ENCODE assay signal across 21 cellular contexts in the genomic region with DNA sequence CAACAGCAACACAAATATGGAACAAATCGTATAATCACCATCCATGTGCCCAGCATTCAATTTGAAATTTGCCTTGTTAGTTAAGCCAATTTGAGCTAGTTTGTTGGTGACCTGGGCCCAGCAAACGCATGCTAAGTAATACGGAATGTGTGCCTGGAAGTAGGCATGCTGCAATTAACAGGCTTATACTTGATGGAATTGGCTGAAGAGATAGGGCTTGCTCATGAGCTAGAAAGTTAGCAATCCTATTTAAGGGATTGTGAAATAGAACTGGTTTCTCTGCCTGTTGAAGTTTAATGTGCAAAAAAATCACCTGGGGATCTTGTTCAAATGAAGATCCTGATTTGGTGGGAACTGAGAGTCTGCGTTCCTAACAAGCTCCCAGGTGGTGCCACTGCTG. TPM values are rescaled to one million over a fixed set of nuclear protein-coding genes. Genes with fewer than 3 reads are reported as not detected.
DNase-seq lines count a peak whose midpoint lies in the region; ATAC-seq, FAIRE-seq and TF ChIP-seq lines count a peak whose summit lies in the region.
"Had no signal": no experiment of that assay in that cellular context is flagged by ENCODE, and none has a peak within 500 bp of the region (broad histone marks: within the 10 kb centered on the region; RNA-seq: fewer than 3 reads in every experiment).

No MANE protein-coding gene starts in this region.

- no peak overlapping the region for H4K5ac ChIP-seq in H1 (ENCODE audit: insufficient read length, low read depth, low read length)

- H3K4me3 Mint-ChIP-seq in glutamatergic neuron (ENCODE audit: unreplicated experiment): no peak overlapping the region
- H3K4me3 Mint-ChIP-seq: CD4-positive, alpha-beta memory T cell; GM23338 had no signal

- TF ChIP-seq EP300 in H1 (IDR thresholded peaks at IDR 0.05; ENCODE audit: borderline replicate concordance in 1 of 2, low read depth in 2 of 2, low read length in 2 of 2): no peak

- no peak overlapping the region for H2BK120ac ChIP-seq in H1 (replicated peaks; ENCODE audit: low read depth, low read length)

- H3K27ac Mint-ChIP-seq in glutamatergic neuron (ENCODE audit: unreplicated experiment): no peak overlapping the region
- H3K27ac Mint-ChIP-seq: CD14-positive monocyte; CD4-positive, alpha-beta memory T cell; GM23338 had no signal

- in situ Hi-C loops in mammary epithelial cell (cut with MboI; ENCODE audit: low sequenced_read_pairs in 2 of 2): no loop called here

- TF ChIP-seq CTCF in mammary epithelial cell (conservative IDR thresholded peaks at IDR 0.05 in 1 of 2, IDR thresholded peaks at IDR 0.05 in 1 of 2; ENCODE audit: extremely low read depth in 1 of 2, insufficient read depth in 1 of 2, low read depth in 1 of 2, low read length in 2 of 2) (no peak), breast epithelium (IDR thresholded peaks at IDR 0.05) (no peak), H1 (IDR thresholded peaks at IDR 0.05; ENCODE audit: control extremely low read depth in 1 of 3, insufficient read depth in 1 of 3, low read depth in 1 of 3, low read length in 3 of 3) (no peak), foreskin keratinocyte (conservative IDR thresholded peaks at IDR 0.05) (no peak), glutamatergic neuron (IDR thresholded peaks at IDR 0.05; ENCODE audit: partially characterized antibody, unreplicated experiment) (no peak)

- H4K91ac ChIP-seq in H1 (replicated peaks; ENCODE audit: insufficient read length, low read length): no peak overlapping the region

- no peaks in the 10 kb centered on the region for H3K4me1 ChIP-seq in mammary epithelial cell (ENCODE audit: insufficient read depth, low read length)
- H3K4me1 ChIP-seq in breast epithelium: no peaks in the 10 kb centered on the region
- peaks cover 0 to 4% (median 0%) of the 10 kb centered on the region in 4 experiments; a peak in 4 of 7 replicates for H3K4me1 ChIP-seq in H1 (replicated peaks in 1 of 4; ENCODE audit: control insufficient read depth in 3 of 4, insufficient read depth in 4 of 4, low read length in 3 of 4)
- peaks cover under 1% of the 10 kb centered on the region for H3K4me1 ChIP-seq in foreskin keratinocyte

- H3K4me1 Mint-ChIP-seq in glutamatergic neuron (ENCODE audit: low read depth, unreplicated experiment): peaks cover 14% of the 10 kb centered on the region

- H3K27ac ChIP-seq in mammary epithelial cell (ENCODE audit: insufficient read depth, low read depth, low read length) (no peak overlapping the region), breast epithelium (no peak overlapping the region), H1 (ENCODE audit: low read depth, low read length) (no peak overlapping the region), foreskin keratinocyte (no peak overlapping the region)
- H3K27ac ChIP-seq: BLaER1 had no signal

- H3K4me3 ChIP-seq in mammary epithelial cell (replicated peaks in 1 of 3; ENCODE audit: insufficient read depth in 1 of 3, low read depth in 2 of 3, low read length in 3 of 3): no peak overlapping the region
- no peak overlapping the region for H3K4me3 ChIP-seq in breast epithelium
- no peak overlapping the region for H3K4me3 ChIP-seq in H1 (ENCODE audit: extremely low read depth in 1 of 4, insufficient read depth in 2 of 4, low read depth in 3 of 4, low read length in 4 of 4)
- H3K4me3 ChIP-seq: BLaER1, GM12878, GM23338 had no signal

- no peaks in the 10 kb centered on the region for H3K23me2 ChIP-seq in H1 (ENCODE audit: low read depth, low read length)

- POLR2A ChIA-PET in H1 (lab: Charles Lee; ENCODE audit: partially characterized antibody): interaction anchor here (0.8 to 1.4 kb wide), 3 partner anchors 8 to 147 kb away, joined by 3 to 4 read pairs (median 3); partner anchors contain the start of genes DYNLL2, LPO and MKS1

- dilution Hi-C loops in mammary epithelial cell (cut with HindIII; ENCODE audit: low sequenced_read_pairs): no loop called here

- no peak overlapping the region for H3K18ac ChIP-seq in H1 (ENCODE audit: extremely low read depth, low read length)

- H2BK20ac ChIP-seq in H1 (ENCODE audit: low read length): no peak overlapping the region

- H2BK5ac ChIP-seq in H1 (ENCODE audit: low read depth, low read length): no peak overlapping the region

- BruUV-seq in mammary epithelial cell (replicated peaks; lab: Mats Ljungman, UMichigan): no TSS peak

- H4K8ac ChIP-seq in H1 (ENCODE audit: extremely low read depth, insufficient read depth, low read length): no peak overlapping the region

- H3K23ac ChIP-seq in H1 (ENCODE audit: insufficient read length): no peak overlapping the region

- H3K14ac ChIP-seq in H1 (ENCODE audit: insufficient read length): no peak overlapping the region

- H3K56ac ChIP-seq in H1 (replicated peaks; ENCODE audit: insufficient read length, low read depth, low read length): no peak overlapping the region

- no peak overlapping the region for H3K4ac ChIP-seq in H1 (replicated peaks; ENCODE audit: insufficient read length, low read depth, low read length)

- peaks cover 4% of the 10 kb centered on the region for H3K36me3 Mint-ChIP-seq in glutamatergic neuron (ENCODE audit: unreplicated experiment)
- H3K36me3 Mint-ChIP-seq: CD14-positive monocyte; CD4-positive, alpha-beta memory T cell had no signal

- TF ChIP-seq POLR2A in breast epithelium (IDR thresholded peaks at IDR 0.05) (no peak), H1 (IDR thresholded peaks at IDR 0.05; ENCODE audit: control extremely low read depth in 1 of 2, low read depth in 2 of 2, low read length in 2 of 2) (no peak)

- H2BK15ac ChIP-seq in H1 (ENCODE audit: low read length): 0 out of 2 replicates have a peak overlapping the region, but pooled peaks have one; percentile 65

- no peak overlapping the region for H2AFZ ChIP-seq in mammary epithelial cell (ENCODE audit: low read depth, low read length)
- no peak overlapping the region for H2AFZ ChIP-seq in H1 (ENCODE audit: low read length)

- no peaks in the 10 kb centered on the region for H4K20me1 ChIP-seq in mammary epithelial cell (ENCODE audit: insufficient read depth, low read length)
- no peaks in the 10 kb centered on the region for H4K20me1 ChIP-seq in H1 (replicated peaks in 1 of 2; ENCODE audit: control insufficient read depth in 1 of 2, insufficient read depth in 2 of 2, low read length in 2 of 2)
- H4K20me1 ChIP-seq: BLaER1 had no signal

- DNase-seq in mammary epithelial cell (peak; percentile 9), breast epithelium (ENCODE audit: low spot score in 2 of 2) (no peak), NCI-H82 (lab: John Stamatoyannopoulos, UW) (peak; percentile 89), H1 (ENCODE audit: low read depth in 1 of 2, low spot score in 2 of 2) (no peak), foreskin keratinocyte (peak; percentile 37 to 61), glutamatergic neuron (no peak)
- DNase-seq: 8988T; Calu3; CD4-positive, alpha-beta memory T cell; DMS79 treated with DMSO at 0.1 percent for 48 hours; GF-D8; H7 had no signal

- H3K9me3 Mint-ChIP-seq in glutamatergic neuron (ENCODE audit: unreplicated experiment): peaks cover 3% of the 10 kb centered on the region
- H3K9me3 Mint-ChIP-seq: CD4-positive, alpha-beta memory T cell had no signal

- no peaks in the 10 kb centered on the region for H3K79me2 ChIP-seq in mammary epithelial cell (ENCODE audit: insufficient read depth, low read length)
- H3K79me2 ChIP-seq in H1 (ENCODE audit: control insufficient read depth in 1 of 2, insufficient read depth in 2 of 2, low read length in 2 of 2): no peaks in the 10 kb centered on the region

- H3K79me1 ChIP-seq in H1 (ENCODE audit: low read depth, low read length): no peaks in the 10 kb centered on the region

- no peaks in the 10 kb centered on the region for H3K27me3 ChIP-seq in mammary epithelial cell (ENCODE audit: insufficient read depth, low read length)
- H3K27me3 ChIP-seq in breast epithelium: no peaks in the 10 kb centered on the region
- H3K27me3 ChIP-seq in H1 (replicated peaks in 1 of 4; ENCODE audit: control insufficient read depth in 3 of 4, extremely low read depth in 1 of 4, insufficient read depth in 3 of 4, low read length in 3 of 4): peaks cover 1 to 18% (median 8%) of the 10 kb centered on the region in 4 experiments; a peak in 5 of 7 replicates
- peaks cover 22% of the 10 kb centered on the region for H3K27me3 ChIP-seq in foreskin keratinocyte
- H3K27me3 ChIP-seq: BLaER1 had no signal

- intact Hi-C loops in mammary epithelial cell (cut with micrococcal nuclease) (no loop called here), breast epithelium (cut with DNase I; ENCODE audit: low total_unique reads) (no loop called here)

- no peak overlapping the region for H2AK5ac ChIP-seq in H1 (ENCODE audit: low read depth, low read length)

- H2BK12ac ChIP-seq in H1 (ENCODE audit: low read depth, low read length): no peak overlapping the region

- no peak for TF ChIP-seq RAD21 in H1 (IDR thresholded peaks at IDR 0.05 in 1 of 2, conservative IDR thresholded peaks at IDR 0.05 in 1 of 2; ENCODE audit: low read depth in 2 of 2, low read length in 2 of 2)

- WGBS in mammary epithelial cell (ENCODE audit: low coverage, missing lambda C conversion rate): 91% methylated on average over 4 of the region's 4 CpGs
- WGBS in H1 (ENCODE audit: extremely low coverage in 1 of 2, insufficient coverage in 1 of 2, insufficient read length in 1 of 2, insufficient replicate concordance in 2 of 2, low coverage in 1 of 2, low lambda C conversion rate in 2 of 2, missing lambda C conversion rate in 1 of 2), 2 experiments: 78% methylated on average over 4 of the region's 4 CpGs; no CpG with 5 or more reads in 1 of the 2 experiments

- CTCF ChIA-PET in mammary epithelial cell (lab: Charles Lee; ENCODE audit: low non-redundant PET): no interaction called here
- CTCF ChIA-PET in H1 (lab: Charles Lee; ENCODE audit: partially characterized antibody): interaction anchor here (0.6 to 2.7 kb wide), 10 partner anchors 9 to 88 kb away, joined by 3 to 13 read pairs (median 4); partner anchors contain the start of gene MKS1

- no peaks in the 10 kb centered on the region for H3K36me3 ChIP-seq in mammary epithelial cell (ENCODE audit: insufficient read depth, low read length)
- H3K36me3 ChIP-seq in breast epithelium: no peaks in the 10 kb centered on the region
- H3K36me3 ChIP-seq in H1 (ENCODE audit: control insufficient read depth in 2 of 4, insufficient read depth in 4 of 4, low read length in 3 of 4): no peaks in the 10 kb centered on the region
- H3K36me3 ChIP-seq: BLaER1 had no signal

- FAIRE-seq in H1 (lab: Jason Lieb, UNC): no peak
- FAIRE-seq: GM12878 had no signal

- H3K9ac ChIP-seq in mammary epithelial cell (ENCODE audit: insufficient read depth, low read length) (no peak overlapping the region), H1 (replicated peaks in 1 of 4; ENCODE audit: extremely low read depth in 1 of 4, low read depth in 3 of 4, low read length in 3 of 4) (no peak overlapping the region)
- H3K9ac ChIP-seq: BLaER1 had no signal

- peaks cover under 1% of the 10 kb centered on the region for H3K27me3 Mint-ChIP-seq in glutamatergic neuron (ENCODE audit: unreplicated experiment)

- H3K9me3 ChIP-seq in mammary epithelial cell (replicated peaks; ENCODE audit: insufficient read depth, low read length) (no peaks in the 10 kb centered on the region), breast epithelium (no peaks in the 10 kb centered on the region), H1 (ENCODE audit: insufficient read depth in 2 of 2, low read depth in 1 of 2, low read length in 1 of 2) (no peaks in the 10 kb centered on the region)
- H3K9me3 ChIP-seq: BLaER1 had no signal

- ATAC-seq in foreskin keratinocyte: no peak
- ATAC-seq in GM21390 (IDR thresholded peaks at IDR 0.05; ENCODE audit: unreplicated experiment): no peak
- no peak for ATAC-seq in HG03342 (IDR thresholded peaks at IDR 0.05; ENCODE audit: unreplicated experiment)
- ATAC-seq: GM12878, HCT116 had no signal

- H3K4me2 ChIP-seq in mammary epithelial cell (ENCODE audit: insufficient read depth, low read depth, low read length): no peak overlapping the region
- no peak overlapping the region; a peak in 1 of 4 replicates for H3K4me2 ChIP-seq in H1 (ENCODE audit: insufficient read depth in 1 of 2, low read depth in 2 of 2, low read length in 2 of 2)
- H3K4me2 ChIP-seq: BLaER1, GM23338 had no signal

RNA-seq across cellular contexts. Expression of gene LPO, which starts 8.5 kb away (rescaled TPM):
- not detected for total RNA-seq in mammary epithelial cell
- polyA plus RNA-seq in mammary epithelial cell: not detected
- not detected for polyA minus RNA-seq in mammary epithelial cell
- total RNA-seq in breast epithelium: under 1 TPM in 1 of 3 donors, not detected in 2; 0.29 TPM
- total RNA-seq in H1 (2021; fragmentation: NEBNext Ultra II Directional; extraction: Animal tissue kit (Norgen Biotek cat#: 25700)): 0.44 and 0.52 TPM in 2 replicates
- polyA plus RNA-seq in H1 (2011; rRNA removed): 0.38 and 0.46 TPM in 2 replicates
- polyA plus RNA-seq in H1 (2011; cell fraction: cytosol; rRNA removed): 0.40 TPM
- 0.23 TPM for polyA plus RNA-seq in H1 (2011; cell fraction: nucleus; rRNA removed)
- 0.17 to 0.61 TPM (median 0.40 TPM) in 4 replicates for polyA plus RNA-seq in H1 (2012, experiment 1 of 2)
- polyA plus RNA-seq in H1 (2012, experiment 2 of 2): 0.17 TPM
- 0.20 TPM for polyA plus RNA-seq in H1 (2013, experiment 1 of 2)
- 0.26 TPM for polyA plus RNA-seq in H1 (2013, experiment 2 of 2)
- 0.51 and 0.85 TPM in 2 replicates for polyA minus RNA-seq in H1 (2011; rRNA and poly(A)+ RNA removed)
- not detected for polyA minus RNA-seq in H1 (2011; cell fraction: cytosol; rRNA and poly(A)+ RNA removed)
- not detected for polyA minus RNA-seq in H1 (2011; cell fraction: nucleus; rRNA and poly(A)+ RNA removed)
- total RNA-seq in foreskin keratinocyte: not detected in 2 replicates
- not detected in 2 replicates for polyA plus RNA-seq in foreskin keratinocyte
- not detected for total RNA-seq in glutamatergic neuron (ENCODE audit: unreplicated experiment)
- total RNA-seq: Calu3; CD4-positive, alpha-beta memory T cell; GM12878; H7 had no signal
- polyA plus RNA-seq: AG04450; CD4-positive, alpha-beta memory T cell had no signal

RNA-seq across cellular contexts. Expression of gene MKS1, which starts 10.8 kb away (rescaled TPM):
- total RNA-seq in mammary epithelial cell (10 to 100 TPM; 17.5 to 24.0 TPM), breast epithelium (10 to 100 TPM in 2 of 3 donors, 1 to 10 TPM in 1; 8.0 to 21.1 (median 15.1) TPM), foreskin keratinocyte (13.2 and 14.2 TPM in 2 replicates), glutamatergic neuron (ENCODE audit: unreplicated experiment) (41.8 TPM)
- polyA plus RNA-seq in mammary epithelial cell (11.4 TPM), H1 (2011; rRNA removed) (12.0 and 15.3 TPM in 2 replicates), foreskin keratinocyte (12.0 and 13.0 TPM in 2 replicates)
- polyA minus RNA-seq in mammary epithelial cell: 30.9 TPM
- total RNA-seq in H1 (2021; fragmentation: NEBNext Ultra II Directional; extraction: Animal tissue kit (Norgen Biotek cat#: 25700)): 20.6 and 21.7 TPM in 2 replicates
- polyA plus RNA-seq in H1 (2011; cell fraction: cytosol; rRNA removed): 17.6 TPM
- 41.4 TPM for polyA plus RNA-seq in H1 (2011; cell fraction: nucleus; rRNA removed)
- 16.1 to 23.2 TPM (median 20.2 TPM) in 4 replicates for polyA plus RNA-seq in H1 (2012, experiment 1 of 2)
- polyA plus RNA-seq in H1 (2012, experiment 2 of 2): 12.0 TPM
- polyA plus RNA-seq in H1 (2013, experiment 1 of 2): 10.9 TPM
- 10.2 TPM for polyA plus RNA-seq in H1 (2013, experiment 2 of 2)
- polyA minus RNA-seq in H1 (2011; rRNA and poly(A)+ RNA removed): 16.0 and 19.4 TPM in 2 replicates
- 10.9 TPM for polyA minus RNA-seq in H1 (2011; cell fraction: cytosol; rRNA and poly(A)+ RNA removed)
- 24.7 TPM for polyA minus RNA-seq in H1 (2011; cell fraction: nucleus; rRNA and poly(A)+ RNA removed)

RNA-seq across cellular contexts. Expression of gene EPX, which starts 37.4 kb away (rescaled TPM):
- total RNA-seq in mammary epithelial cell: not detected
- polyA plus RNA-seq in mammary epithelial cell: not detected
- polyA minus RNA-seq in mammary epithelial cell: not detected
- total RNA-seq in breast epithelium: not detected
- not detected in 2 replicates for total RNA-seq in H1 (2021; fragmentation: NEBNext Ultra II Directional; extraction: Animal tissue kit (Norgen Biotek cat#: 25700))
- polyA plus RNA-seq in H1 (2011; rRNA removed): not detected in 2 replicates
- polyA plus RNA-seq in H1 (2011; cell fraction: cytosol; rRNA removed): not detected
- polyA plus RNA-seq in H1 (2011; cell fraction: nucleus; rRNA removed): not detected
- 0.08 TPM in 1 of 4 replicates, not detected in the others for polyA plus RNA-seq in H1 (2012, experiment 1 of 2)
- polyA plus RNA-seq in H1 (2012, experiment 2 of 2): not detected
- polyA plus RNA-seq in H1 (2013, experiment 1 of 2): not detected
- not detected for polyA plus RNA-seq in H1 (2013, experiment 2 of 2)
- polyA minus RNA-seq in H1 (2011; rRNA and poly(A)+ RNA removed): not detected in 2 replicates
- not detected for polyA minus RNA-seq in H1 (2011; cell fraction: cytosol; rRNA and poly(A)+ RNA removed)
- polyA minus RNA-seq in H1 (2011; cell fraction: nucleus; rRNA and poly(A)+ RNA removed): not detected
- total RNA-seq in foreskin keratinocyte: not detected in 2 replicates
- not detected in 2 replicates for polyA plus RNA-seq in foreskin keratinocyte
- not detected for total RNA-seq in glutamatergic neuron (ENCODE audit: unreplicated experiment)
- total RNA-seq: A673; Calu3; CD4-positive, alpha-beta memory T cell; GM12878; H7 had no signal
- polyA plus RNA-seq: AG04450; CD14-positive monocyte; CD4-positive, alpha-beta memory T cell; GM23338 had no signal

RNA-seq across cellular contexts. Expression of gene MPO, which starts 50.9 kb away (rescaled TPM):
- total RNA-seq in mammary epithelial cell (not detected), breast epithelium (under 1 TPM in 1 of 3 donors, not detected in 2; 0.16 TPM), foreskin keratinocyte (not detected in 2 replicates), glutamatergic neuron (ENCODE audit: unreplicated experiment) (not detected)
- polyA plus RNA-seq in mammary epithelial cell (not detected), H1 (2011; rRNA removed) (0.06 and 0.13 TPM in 2 replicates), foreskin keratinocyte (not detected in 2 replicates)
- not detected for polyA minus RNA-seq in mammary epithelial cell
- 0.74 TPM in 1 of 2 replicates, not detected in the other for total RNA-seq in H1 (2021; fragmentation: NEBNext Ultra II Directional; extraction: Animal tissue kit (Norgen Biotek cat#: 25700))
- 0.08 TPM for polyA plus RNA-seq in H1 (2011; cell fraction: cytosol; rRNA removed)
- 0.61 TPM for polyA plus RNA-seq in H1 (2011; cell fraction: nucleus; rRNA removed)
- polyA plus RNA-seq in H1 (2012, experiment 1 of 2): not detected in 4 replicates
- polyA plus RNA-seq in H1 (2012, experiment 2 of 2): 0.04 TPM
- 0.04 TPM for polyA plus RNA-seq in H1 (2013, experiment 1 of 2)
- polyA plus RNA-seq in H1 (2013, experiment 2 of 2): 0.09 TPM
- not detected in 2 replicates for polyA minus RNA-seq in H1 (2011; rRNA and poly(A)+ RNA removed)
- polyA minus RNA-seq in H1 (2011; cell fraction: cytosol; rRNA and poly(A)+ RNA removed): not detected
- polyA minus RNA-seq in H1 (2011; cell fraction: nucleus; rRNA and poly(A)+ RNA removed): not detected
- total RNA-seq: A673; Calu3; CD4-positive, alpha-beta memory T cell; GM23338; H7 had no signal
- polyA plus RNA-seq: AG04450; CD4-positive, alpha-beta memory T cell had no signal

Comparison
In these comparisons a context has a peak if more than half of its experiments do, and no peak if none do; other contexts are left out.
1. DNase-seq: peak in mammary epithelial cell (single experiment), NCI-H82 (single experiment) and foreskin keratinocyte (2 of 2); none in breast epithelium (0 of 2), H1 (0 of 2) and glutamatergic neuron (single experiment).